23 cellular contexts compared by ENCODE assay signal in genomic region chr16:47507701-47508100, GRCh38. TPM values are rescaled to one million over a fixed set of nuclear protein-coding genes. Genes with fewer than 3 reads are reported as not detected.
DNase-seq lines count a peak whose midpoint lies in the region; ATAC-seq and TF ChIP-seq lines count a peak whose summit lies in the region.
"Had no signal": no experiment of that assay in that cellular context is flagged by ENCODE, and none has a peak within 500 bp of the region (broad histone marks: within the 10 kb centered on the region; RNA-seq: fewer than 3 reads in every experiment).

No MANE protein-coding gene starts in this region.

- H3K4me2 ChIP-seq in BLaER1 = peak overlapping the region; percentile 78
- no peak overlapping the region for H3K4me2 ChIP-seq in Karpas-422 (ENCODE audit: low read depth, low read length, poor library complexity, severe bottlenecking)

- ATAC-seq in GM19395 (IDR thresholded peaks at IDR 0.05; ENCODE audit: unreplicated experiment) (no peak), HG02852 (IDR thresholded peaks at IDR 0.05; ENCODE audit: unreplicated experiment) (no peak)
- ATAC-seq: CD8-positive, alpha-beta T cell; GM12878 had no signal

- H3K27ac ChIP-seq in BLaER1 (peak overlapping the region; percentile 70), Karpas-422 (ENCODE audit: low read length) (peak overlapping the region; percentile 18; the same call in 1 of the 2 replicates), adrenal gland (no peak overlapping the region)

- H2AFZ ChIP-seq in Karpas-422 (ENCODE audit: low read length) = no peak overlapping the region

- H4K20me1 ChIP-seq in BLaER1 (no peaks in the 10 kb centered on the region), Karpas-422 (ENCODE audit: insufficient read depth, low read depth, low read length) (no peaks in the 10 kb centered on the region)

- H3K9ac ChIP-seq in BLaER1 (no peak overlapping the region), Karpas-422 (ENCODE audit: low read length) (no peak overlapping the region)

- TF ChIP-seq POLR2A in adrenal gland (IDR thresholded peaks at IDR 0.05) = no peak

- DNase-seq in Karpas-422 = no peak
- peak; percentile 72 for DNase-seq in choroid plexus epithelial cell (ENCODE audit: low read depth)
- peak; percentile 68 for DNase-seq in iris pigment epithelial cell (ENCODE audit: low read depth)
- DNase-seq in adrenal gland = no peak
- DNase-seq: C1 segment of cervical spinal cord; Caco-2; CD8-positive, alpha-beta T cell; HCEC 1CT; KG1; NCI-H1092; NCI-H1417 treated with DMSO at 0.1 percent for 48 hours; NCI-H187; NCI-H2081 treated with DMSO at 0.1 percent for 48 hours; NCI-H2171; NCI-H226; NCI-H510A; NCI-H69; Right ventricle myocardium superior; RPMI8226 had no signal

- H3K4me1 ChIP-seq in BLaER1 (peaks cover 30% of the 10 kb centered on the region), Karpas-422 (ENCODE audit: low read length) (peaks cover 6% of the 10 kb centered on the region), adrenal gland (replicated peaks in 1 of 2) (peaks cover 0 to 18% of the 10 kb centered on the region in 2 donors)
- H3K4me1 ChIP-seq: Caco-2 had no signal

- H3K4me3 ChIP-seq in BLaER1 (no peak overlapping the region), Karpas-422 (ENCODE audit: low read length) (no peak overlapping the region), choroid plexus epithelial cell (ENCODE audit: low read depth, low read length) (no peak overlapping the region), adrenal gland (no peak overlapping the region)
- H3K4me3 ChIP-seq: GM12878 had no signal

- no peaks in the 10 kb centered on the region for H3K9me2 ChIP-seq in Karpas-422 (replicated peaks; ENCODE audit: insufficient read depth, low read length)

- WGBS in adrenal gland, 4 donors = 40 to 92% (median 73%) methylated on average over 1 of the region's 1 CpG

- H3K9me3 ChIP-seq in BLaER1 (no peaks in the 10 kb centered on the region), Karpas-422 (ENCODE audit: low read length) (no peaks in the 10 kb centered on the region), adrenal gland (replicated peaks in 1 of 3) (no peaks in the 10 kb centered on the region)
- H3K9me3 ChIP-seq: Caco-2 had no signal

- intact Hi-C loops in adrenal gland (cut with DNase I) = no loop called here

- TF ChIP-seq CTCF in choroid plexus epithelial cell (conservative IDR thresholded peaks at IDR 0.05; ENCODE audit: low read depth, low read length) (no peak), adrenal gland (IDR thresholded peaks at IDR 0.05) (no peak)

- no peaks in the 10 kb centered on the region for H3K27me3 ChIP-seq in BLaER1
- no peaks in the 10 kb centered on the region for H3K27me3 ChIP-seq in Karpas-422 (ENCODE audit: low read length)
- no peaks in the 10 kb centered on the region for H3K27me3 ChIP-seq in adrenal gland

- H3K36me3 ChIP-seq in BLaER1 (peaks cover 63% of the 10 kb centered on the region), Karpas-422 (ENCODE audit: insufficient read depth, low read length) (peaks cover 9% of the 10 kb centered on the region), adrenal gland (replicated peaks in 1 of 2) (peaks cover 0 to 32% of the 10 kb centered on the region in 2 donors)

- 0 out of 2 replicates have a peak, but pooled peaks cover 2% of the 10 kb centered on the region for H3K79me2 ChIP-seq in Karpas-422 (ENCODE audit: low read length)

RNA-seq across cellular contexts. Expression of gene PHKB, which starts 46.6 kb away (rescaled TPM):
- 53.7 and 87.4 TPM in 2 replicates for total RNA-seq in Karpas-422 (2014; rRNA removed; shearing (Covaris generic); ENCODE audit: low replicate concordance)
- 100 to 1,000 TPM in 5 of 8 donors, 10 to 100 TPM in 3; 74.4 to 124 (median 108) TPM for total RNA-seq in adrenal gland
- 100 to 1,000 TPM in 1 of 3 donors, 10 to 100 TPM in 2; 27.6 to 110 (median 29.2) TPM for polyA plus RNA-seq in adrenal gland

RNA-seq across cellular contexts. Expression of gene ITFG1, which starts 46.8 kb away (rescaled TPM):
- total RNA-seq in Karpas-422 (2014; rRNA removed; shearing (Covaris generic); ENCODE audit: low replicate concordance) = 68.1 and 161 TPM in 2 replicates
- total RNA-seq in adrenal gland = 100 to 1,000 TPM in 2 of 8 donors, 10 to 100 TPM in 6; 55.6 to 116 (median 84.4) TPM
- polyA plus RNA-seq in adrenal gland = 100 to 1,000 TPM in 1 of 3 donors, 10 to 100 TPM in 1, 1 to 10 TPM in 1; 8.4 to 246 (median 14.8) TPM

Comparison
In these comparisons a context has a peak if more than half of its experiments do, and no peak if none do; other contexts are left out.
1. H3K27ac ChIP-seq: peak in BLaER1 (single experiment) and Karpas-422 (single experiment); none in adrenal gland (0 of 5).
2. DNase-seq: peak in choroid plexus epithelial cell (single experiment) and iris pigment epithelial cell (single experiment); none in Karpas-422 (single experiment) and adrenal gland (0 of 7).